7 cellular contexts compared by ENCODE assay signal in genomic region chr1:248243204-248243603, GRCh38. TPM values are rescaled to one million over a fixed set of nuclear protein-coding genes. Genes with fewer than 3 reads are reported as not detected.
A peak's percentile ranks its signal among the peaks of the same experiment; 100 is the strongest.
DNase-seq lines count a peak whose midpoint lies in the region; ATAC-seq, FAIRE-seq and TF ChIP-seq lines count a peak whose summit lies in the region.

No MANE protein-coding gene starts in this region.

- ATAC-seq in HG03097 (IDR thresholded peaks at IDR 0.05; ENCODE audit: low FRiP score, unreplicated experiment) (peak; percentile 90), upper lobe of right lung (peak; percentile 86)
- ATAC-seq in activated CD8-positive, alpha-beta T cell treated with anti-CD3 and anti-CD28 coated beads, Interleukin-2, amount 10 ng/mL, durations not matched to agents 7 days and 5 days: peak; percentile 64

- CTCF ChIA-PET in activated CD8-positive, alpha-beta T cell treated with anti-CD3 and anti-CD28 coated beads, Interleukin-2, amount 10 ng/mL, durations not matched to agents 7 days and 5 days (lab: Charles Lee): interaction anchor here (0.7 to 2.0 kb wide), 12 partner anchors 9 to 563 kb away, joined by 3 to 10 read pairs (median 3); no protein-coding TSS in a partner anchor

- DNase-seq in DMS53 (lab: John Stamatoyannopoulos, UW) (peak; percentile 82), GM19239 (ENCODE audit: insufficient read length, low spot score) (peak; percentile 39), NCI-H2171 treated with DMSO at 0.1 percent for 48 hours (lab: John Stamatoyannopoulos, UW) (peak; percentile 49), iPS-NIHi11 (ENCODE audit: low spot score) (peak; percentile 27), upper lobe of right lung (peak; percentile 66)
- peak; percentile 49 for DNase-seq in activated CD8-positive, alpha-beta T cell treated with anti-CD3 and anti-CD28 coated beads, Interleukin-2, amount 10 ng/mL, durations not matched to agents 7 days and 5 days

- no peaks in the 10 kb centered on the region for H3K9me3 ChIP-seq in upper lobe of right lung

- FAIRE-seq in GM19239 (lab: Jason Lieb, UNC): peak; percentile 95

- H3K4me3 Mint-ChIP-seq in activated CD8-positive, alpha-beta T cell treated with anti-CD3 and anti-CD28 coated beads, Interleukin-2, amount 10 ng/mL, durations not matched to agents 7 days and 5 days: no peak overlapping the region

- POLR2A ChIA-PET in activated CD8-positive, alpha-beta T cell treated with anti-CD3 and anti-CD28 coated beads, Interleukin-2, amount 10 ng/mL, durations not matched to agents 7 days and 5 days (lab: Charles Lee): no interaction called here

- H3K4me3 ChIP-seq in upper lobe of right lung: no peak overlapping the region

- H3K36me3 Mint-ChIP-seq in activated CD8-positive, alpha-beta T cell treated with anti-CD3 and anti-CD28 coated beads, Interleukin-2, amount 10 ng/mL, durations not matched to agents 7 days and 5 days (ENCODE audit: low read depth): no peaks in the 10 kb centered on the region

- no peaks in the 10 kb centered on the region for H3K4me1 ChIP-seq in upper lobe of right lung

- no peaks in the 10 kb centered on the region for H3K36me3 ChIP-seq in upper lobe of right lung

- H3K9me3 Mint-ChIP-seq in activated CD8-positive, alpha-beta T cell treated with anti-CD3 and anti-CD28 coated beads, Interleukin-2, amount 10 ng/mL, durations not matched to agents 7 days and 5 days (ENCODE audit: insufficient read depth): no peaks in the 10 kb centered on the region

- intact Hi-C loops in upper lobe of right lung (cut with DNase I): no loop called here

- H3K27ac Mint-ChIP-seq in activated CD8-positive, alpha-beta T cell treated with anti-CD3 and anti-CD28 coated beads, Interleukin-2, amount 10 ng/mL, durations not matched to agents 7 days and 5 days: no peak overlapping the region

- TF ChIP-seq CTCF in upper lobe of right lung (IDR thresholded peaks at IDR 0.05): peak; percentile 60

- H3K27me3 Mint-ChIP-seq in activated CD8-positive, alpha-beta T cell treated with anti-CD3 and anti-CD28 coated beads, Interleukin-2, amount 10 ng/mL, durations not matched to agents 7 days and 5 days (ENCODE audit: low read depth): peaks cover 4% of the 10 kb centered on the region

- no peak overlapping the region for H3K27ac ChIP-seq in upper lobe of right lung

- H3K4me1 Mint-ChIP-seq in activated CD8-positive, alpha-beta T cell treated with anti-CD3 and anti-CD28 coated beads, Interleukin-2, amount 10 ng/mL, durations not matched to agents 7 days and 5 days (ENCODE audit: low read depth): peaks cover 2% of the 10 kb centered on the region

- H3K27me3 ChIP-seq in upper lobe of right lung: no peaks in the 10 kb centered on the region

RNA-seq across cellular contexts. Expression of gene OR2M4, which starts 12.0 kb away (rescaled TPM):
- total RNA-seq in activated CD8-positive, alpha-beta T cell treated with anti-CD3 and anti-CD28 coated beads, Interleukin-2, amount 10 ng/mL, durations not matched to agents 7 days and 5 days: not detected
- not detected for total RNA-seq in upper lobe of right lung

RNA-seq across cellular contexts. Expression of gene OR2T33, which starts 34.6 kb away (rescaled TPM):
- not detected for total RNA-seq in activated CD8-positive, alpha-beta T cell treated with anti-CD3 and anti-CD28 coated beads, Interleukin-2, amount 10 ng/mL, durations not matched to agents 7 days and 5 days
- not detected for total RNA-seq in upper lobe of right lung

RNA-seq across cellular contexts. Expression of gene OR2M3, which starts 46.1 kb away (rescaled TPM):
- total RNA-seq in activated CD8-positive, alpha-beta T cell treated with anti-CD3 and anti-CD28 coated beads, Interleukin-2, amount 10 ng/mL, durations not matched to agents 7 days and 5 days: not detected
- total RNA-seq in upper lobe of right lung: not detected

Comparison
In these comparisons a context has a peak if more than half of its experiments do, and no peak if none do; other contexts are left out.
1. DNase-seq: peak in every context shown above with its lines; median percentile 82 in DMS53; 66 in upper lobe of right lung; 49 in NCI-H2171 treated with DMSO at 0.1 percent for 48 hours; 49 in activated CD8-positive, alpha-beta T cell treated with anti-CD3 and anti-CD28 coated beads, Interleukin-2, amount 10 ng/mL, durations not matched to agents 7 days and 5 days; 39 in GM19239; 27 in iPS-NIHi11.